Comparison of ENCODE assay signal across 8 cellular contexts in the genomic region with DNA sequence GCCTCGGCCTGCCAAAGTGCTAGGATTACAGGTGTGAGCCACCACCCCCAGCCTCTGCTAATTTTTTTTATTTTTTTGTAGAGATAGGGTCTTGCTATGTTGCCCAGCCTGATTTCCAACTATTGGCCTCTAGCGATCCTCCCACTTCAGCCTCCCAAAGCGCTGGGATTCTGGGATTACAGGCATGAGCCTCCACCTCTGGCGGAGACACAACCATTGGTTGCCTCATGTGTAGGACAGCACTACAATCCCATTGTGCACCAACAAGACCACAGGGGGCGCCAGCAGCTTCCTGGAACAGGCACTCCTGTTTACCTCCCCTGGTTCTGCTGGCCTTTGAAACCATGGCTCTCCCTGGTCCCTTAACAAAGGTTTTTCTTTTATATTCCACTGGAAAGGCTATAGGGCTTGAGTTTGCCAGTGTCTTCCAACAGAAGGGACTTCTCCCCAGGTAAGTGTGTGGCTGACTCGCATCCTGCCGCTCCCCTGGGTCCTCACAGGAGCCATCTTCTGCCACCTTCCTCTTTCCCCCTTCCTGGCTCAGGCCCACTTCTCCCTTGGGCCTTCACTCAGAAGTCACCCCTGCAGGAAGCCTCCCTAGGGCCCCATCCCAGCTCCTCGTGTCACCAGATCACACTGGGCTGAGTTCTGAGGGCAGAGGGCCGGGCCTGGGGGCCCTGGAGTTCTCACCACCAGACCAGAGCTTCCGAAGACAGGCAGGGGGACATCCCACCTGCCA. TPM values are rescaled to one million over a fixed set of nuclear protein-coding genes. Genes with fewer than 3 reads are reported as not detected.
DNase-seq lines count a peak whose midpoint lies in the region; ATAC-seq and TF ChIP-seq lines count a peak whose summit lies in the region.

No MANE protein-coding gene starts in this region.

- H4K20me1 ChIP-seq in BLaER1: no peaks in the 10 kb centered on the region

- H3K4me3 ChIP-seq in BLaER1 (0 out of 2 replicates have a peak overlapping the region, but pooled peaks have one; percentile 31), gastroesophageal sphincter (no peak overlapping the region)

- H3K27me3 ChIP-seq in BLaER1 (no peaks in the 10 kb centered on the region), gastroesophageal sphincter (no peaks in the 10 kb centered on the region)

- peak; percentile 91 for DNase-seq in NCI-H82 (lab: John Stamatoyannopoulos, UW)
- DNase-seq in activated CD8-positive, alpha-beta memory T cell treated with anti-CD3 and anti-CD28 coated beads, Interleukin-2, amount 50 U/mL, for 48 hours: peak; percentile 84
- DNase-seq in renal cortical epithelial cell (ENCODE audit: low read depth): peak; percentile 53

- H3K36me3 ChIP-seq in BLaER1 (peaks cover 33% of the 10 kb centered on the region), gastroesophageal sphincter (peaks cover 0 to 21% of the 10 kb centered on the region in 2 donors)

- peak overlapping the region; percentile 88 for H3K4me2 ChIP-seq in BLaER1

- no peak for TF ChIP-seq POLR2A in gastroesophageal sphincter (IDR thresholded peaks at IDR 0.05)

- H3K4me1 ChIP-seq in BLaER1: peaks cover 96% of the 10 kb centered on the region
- H3K4me1 ChIP-seq in gastroesophageal sphincter: peaks cover 12 to 65% (median 43%) of the 10 kb centered on the region in 3 donors

- 77 to 83% methylated on average over 6 of the region's 10 CpGs for WGBS in gastroesophageal sphincter (ENCODE audit: low coverage in 1 of 2), 2 donors

- peak overlapping the region; percentile 65 for H3K9ac ChIP-seq in BLaER1

- peak overlapping the region; percentile 84 for H3K27ac ChIP-seq in BLaER1
- H3K27ac ChIP-seq in gastroesophageal sphincter: peak overlapping the region in 3 of 4 donors; percentile 47 to 85 (median 84)

- ATAC-seq in GM21723 (IDR thresholded peaks at IDR 0.05; ENCODE audit: unreplicated experiment) (peak; percentile 43), gastroesophageal sphincter (no peak), GM19463 (IDR thresholded peaks at IDR 0.05; ENCODE audit: unreplicated experiment) (no peak), HG03159 (IDR thresholded peaks at IDR 0.05; ENCODE audit: unreplicated experiment) (no peak)

- H3K9me3 ChIP-seq in BLaER1 (no peaks in the 10 kb centered on the region), gastroesophageal sphincter (no peaks in the 10 kb centered on the region)

- peak in 1 of 4 experiments; percentile 43 for TF ChIP-seq CTCF in gastroesophageal sphincter (IDR thresholded peaks at IDR 0.05)

- no peak for TF ChIP-seq EP300 in gastroesophageal sphincter (IDR thresholded peaks at IDR 0.05)

RNA-seq across cellular contexts. Expression of a gene that starts 39.2 kb away (rescaled TPM):
- 1 to 10 TPM in 1 of 4 donors, under 1 TPM in 2, not detected in 1; 0.27 to 3.7 (median 0.27) TPM for total RNA-seq in gastroesophageal sphincter
- 0.35 and 0.50 TPM in 2 replicates for total RNA-seq in renal cortical epithelial cell
